In genomic region chr9:33450747-33451146, GRCh38 we compare ENCODE assay signal across 25 cellular contexts. TPM values are rescaled to one million over a fixed set of nuclear protein-coding genes. Genes with fewer than 3 reads are reported as not detected.
"Had no signal": no experiment of that assay in that cellular context is flagged by ENCODE, and none has a peak within 500 bp of the region (broad histone marks: within the 10 kb centered on the region; RNA-seq: fewer than 3 reads in every experiment).

No MANE protein-coding gene starts in this region.

- DNase-seq: activated CD4-positive, alpha-beta T cell treated with anti-CD3 and anti-CD28 coated beads, Interleukin-2, amount 50 U/mL, for 1 hour; activated CD4-positive, CD25-positive, alpha-beta regulatory T cell treated with anti-CD3 and anti-CD28 coated beads, Interleukin-2, amount 50 U/mL, for 72 hours; activated gamma-delta T cell treated with Interleukin-2 at 50 U/mL for 16 hours; adrenal gland; central memory CD4-positive, alpha-beta T cell; dermis blood vessel endothelial cell; effector CD8-positive, alpha-beta T cell; glutamatergic neuron; hypothalamus; left cardiac atrium; midbrain; stimulated activated CD4-positive, alpha-beta T cell treated with anti-CD3 and anti-CD28 coated beads, Interleukin-4, amount 100 ng/mL, for 24 hours; substantia nigra; tibial artery; WERI-Rb-1 had no signal

- H3K4me3 ChIP-seq: adrenal gland, ascending aorta, tibial artery had no signal

- H3K27me3 ChIP-seq: adrenal gland, ascending aorta, tibial artery had no signal

- H3K9me3 Mint-ChIP-seq: activated T-helper 1 cell treated with anti-CD3 and anti-CD28 coated beads, Interleukin-12 subunit alpha, Interleukin-12 subunit beta, Interleukin-2, Interleukin-4 antibody, amounts not matched to agents 30 ng/mL and 10 ng/mL and 1 ng/mL, durations not matched to agents 14 hours and 24 hours and 36 hours; nephron; stimulated activated naive CD8-positive, alpha-beta T cell treated with anti-CD3 and anti-CD28 coated beads, Interleukin-15, Interleukin-2, amounts not matched to agents 100 ng/mL and 50 ng/mL, for 24 hours had no signal

- ATAC-seq: esophagus mucosa, left cardiac atrium, right cardiac atrium had no signal

- H3K27ac Mint-ChIP-seq: activated naive CD8-positive, alpha-beta T cell; activated T-helper 1 cell treated with anti-CD3 and anti-CD28 coated beads, Interleukin-12 subunit alpha, Interleukin-12 subunit beta, Interleukin-2, Interleukin-4 antibody, amounts not matched to agents 30 ng/mL and 10 ng/mL and 1 ng/mL, durations not matched to agents 14 hours and 24 hours and 36 hours; nephron; stimulated activated naive CD8-positive, alpha-beta T cell treated with anti-CD3 and anti-CD28 coated beads, Interleukin-15, Interleukin-2, amounts not matched to agents 100 ng/mL and 50 ng/mL, for 24 hours had no signal

- H3K27ac ChIP-seq: adrenal gland, ascending aorta, parathyroid adenoma, tibial artery, WERI-Rb-1 had no signal

- H3K4me3 Mint-ChIP-seq: activated naive CD8-positive, alpha-beta T cell; activated T-helper 1 cell treated with anti-CD3 and anti-CD28 coated beads, Interleukin-12 subunit alpha, Interleukin-12 subunit beta, Interleukin-2, Interleukin-4 antibody, amounts not matched to agents 30 ng/mL and 10 ng/mL and 1 ng/mL, durations not matched to agents 14 hours and 24 hours and 36 hours; nephron; stimulated activated naive CD8-positive, alpha-beta T cell treated with anti-CD3 and anti-CD28 coated beads, Interleukin-15, Interleukin-2, amounts not matched to agents 100 ng/mL and 50 ng/mL, for 24 hours had no signal

- H3K9me3 ChIP-seq: adrenal gland, ascending aorta, tibial artery had no signal

- H3K36me3 ChIP-seq: adrenal gland, ascending aorta, tibial artery, WERI-Rb-1 had no signal

- H3K36me3 Mint-ChIP-seq: activated naive CD8-positive, alpha-beta T cell had no signal

- H3K27me3 Mint-ChIP-seq: activated naive CD8-positive, alpha-beta T cell; stimulated activated naive CD8-positive, alpha-beta T cell treated with anti-CD3 and anti-CD28 coated beads, Interleukin-15, Interleukin-2, amounts not matched to agents 100 ng/mL and 50 ng/mL, for 24 hours had no signal

RNA-seq across cellular contexts. Expression of gene AQP3, which starts 3.4 kb away (rescaled TPM):
- total RNA-seq: frontal cortex had no signal

RNA-seq across cellular contexts. Expression of gene AQP7, which starts 48.4 kb away (rescaled TPM):
- total RNA-seq: activated T-helper 1 cell treated with anti-CD3 and anti-CD28 coated beads, Interleukin-12 subunit alpha, Interleukin-12 subunit beta, Interleukin-2, Interleukin-4 antibody, amounts not matched to agents 30 ng/mL and 10 ng/mL and 1 ng/mL, durations not matched to agents 14 hours and 24 hours and 36 hours; dermis blood vessel endothelial cell; frontal cortex; pulmonary artery endothelial cell had no signal
